Comparison of ENCODE assay signal across 8 cellular contexts in genomic region chr11:63986156-63986931, GRCh38. TPM values are rescaled to one million over a fixed set of nuclear protein-coding genes. Genes with fewer than 3 reads are reported as not detected.
DNase-seq lines count a peak whose midpoint lies in the region; ATAC-seq and TF ChIP-seq lines count a peak whose summit lies in the region.

Gene OTUB1, plus strand, starts transcription at chr11:63986438. Its CDS starts 19 bp downstream, at chr11:63986457.

- H3K27me3 ChIP-seq in prostate gland (replicated peaks; ENCODE audit: insufficient read depth), result no peaks in the 10 kb centered on the region

- H3K27me3 Mint-ChIP-seq in T-helper 17 cell, result no peaks in the 10 kb centered on the region

- peak; percentile 88 for ATAC-seq in HG02852 (IDR thresholded peaks at IDR 0.05; ENCODE audit: unreplicated experiment)
- ATAC-seq in T-helper 17 cell, result peak; percentile 91
- peak; percentile 94 for ATAC-seq in left ventricle myocardium superior

- peak; percentile 69 for DNase-seq in NCI-H1694 (lab: John Stamatoyannopoulos, UW)
- peak; percentile 73 to 82 (median 79) for DNase-seq in T-helper 17 cell
- DNase-seq in amygdala (lab: John Stamatoyannopoulos, UW), result peak in 54 of 56 donors; percentile 28 to 91 (median 76)
- peak; percentile 93 for DNase-seq in left ventricle myocardium superior
- DNase-seq in prostate gland (ENCODE audit: low spot score), result peak; percentile 94

- no peaks in the 10 kb centered on the region for H3K9me3 ChIP-seq in T-helper 17 cell (ENCODE audit: control insufficient read depth, low read length, poor library complexity, severe bottlenecking)
- H3K9me3 ChIP-seq in prostate gland, result no peaks in the 10 kb centered on the region

- TF ChIP-seq CTCF in GM12875 (IDR thresholded peaks at IDR 0.05; ENCODE audit: borderline replicate concordance, insufficient read depth, low read depth, low read length) (no peak), prostate gland (IDR thresholded peaks at IDR 0.05) (peak in 2 of 4 experiments; percentile 14 to 20)

- peaks cover 7% of the 10 kb centered on the region for H3K4me1 ChIP-seq in prostate gland (replicated peaks)
- H3K4me1 ChIP-seq in urinary bladder (ENCODE audit: insufficient read depth), result no peaks in the 10 kb centered on the region

- H3K4me3 ChIP-seq in GM12875 (ENCODE audit: low read depth, low read length) (peak within 1 kb of the TSS; percentile 100), prostate gland (peak within 1 kb of the TSS; percentile 76 to 94), urinary bladder (ENCODE audit: low read depth, low read length) (peak within 1 kb of the TSS; percentile 92)

- H3K36me3 ChIP-seq in prostate gland (peaks cover 0 to 4% of the 10 kb centered on the region in 2 donors), urinary bladder (ENCODE audit: insufficient read depth) (no peaks in the 10 kb centered on the region)

- peak within 1 kb of the TSS; percentile 98 for H3K4me3 Mint-ChIP-seq in T-helper 17 cell

- intact Hi-C loops in left ventricle myocardium superior (cut with micrococcal nuclease) (no loop called here), prostate gland (cut with DNase I) (no loop called here)

- peak; percentile 65 for TF ChIP-seq POLR2A in prostate gland (IDR thresholded peaks at IDR 0.05)

- peaks cover 2% of the 10 kb centered on the region for H3K36me3 Mint-ChIP-seq in T-helper 17 cell (ENCODE audit: low read depth)

- H3K27ac Mint-ChIP-seq in T-helper 17 cell, result peak within 1 kb of the TSS; percentile 97

- WGBS in prostate gland, result under 1% methylated on average over 61 of the region's 63 CpGs
- under 1% methylated on average over 63 of the region's 63 CpGs for WGBS in urinary bladder

- H3K4me1 Mint-ChIP-seq in T-helper 17 cell, result peaks cover 24% of the 10 kb centered on the region

- peak within 1 kb of the TSS; percentile 75 to 78 for H3K27ac ChIP-seq in prostate gland
- peak within 1 kb of the TSS; percentile 81 for H3K27ac ChIP-seq in urinary bladder (ENCODE audit: low read depth)

RNA-seq across cellular contexts. Expression of gene OTUB1, which starts in this region (rescaled TPM):
- total RNA-seq in T-helper 17 cell, result 10 to 100 TPM; 62.2 to 65.1 TPM
- 54.4 TPM for total RNA-seq in left ventricle myocardium superior
- 100 to 1,000 TPM in 1 of 2 donors, 10 to 100 TPM in 1; 79.6 to 118 TPM for total RNA-seq in prostate gland
- total RNA-seq in urinary bladder, result 19.5 TPM
- polyA plus RNA-seq in urinary bladder, result 78.9 TPM

Comparison
In these comparisons a context has a peak if more than half of its experiments do, and no peak if none do; other contexts are left out.
1. Peak in every context shown above with its lines: DNase-seq, ATAC-seq, H3K4me3 ChIP-seq and H3K27ac ChIP-seq.